ENCODE assay signal across 16 cellular contexts in genomic region chr16:70760221-70760620, GRCh38. TPM values are rescaled to one million over a fixed set of nuclear protein-coding genes. Genes with fewer than 3 reads are reported as not detected.
DNase-seq lines count a peak whose midpoint lies in the region; FAIRE-seq and TF ChIP-seq lines count a peak whose summit lies in the region.
"Had no signal": no experiment of that assay in that cellular context is flagged by ENCODE, and none has a peak within 500 bp of the region (broad histone marks: within the 10 kb centered on the region; RNA-seq: fewer than 3 reads in every experiment).

No MANE protein-coding gene starts in this region.

- POLR2A ChIA-PET in activated CD4-positive, alpha-beta memory T cell treated with anti-CD3 and anti-CD28 coated beads, Interleukin-2, amount 10 ng/mL, durations not matched to agents 7 days and 5 days (lab: Charles Lee) = interaction anchor here (0.9 kb wide), 1 partner anchor 23 kb away, joined by 3 read pairs; no protein-coding TSS in a partner anchor
- POLR2A ChIA-PET in activated CD4-positive, alpha-beta memory T cell treated with anti-CD3 and anti-CD28 coated beads for 36 hours (lab: Charles Lee) = no interaction called here

- H3K27ac Mint-ChIP-seq in activated CD4-positive, alpha-beta memory T cell treated with anti-CD3 and anti-CD28 coated beads, Interleukin-2, amount 10 ng/mL, durations not matched to agents 7 days and 5 days = peak overlapping the region; percentile 36
- no peak overlapping the region for H3K27ac Mint-ChIP-seq in activated CD4-positive, alpha-beta memory T cell treated with anti-CD3 and anti-CD28 coated beads for 36 hours
- peak overlapping the region; percentile 80 for H3K27ac Mint-ChIP-seq in type B pancreatic cell
- H3K27ac Mint-ChIP-seq in endothelial cell (ENCODE audit: unreplicated experiment) = no peak overlapping the region
- H3K27ac Mint-ChIP-seq: activated B cell treated with CpG ODN at 0.5 μM for 24 hours; natural killer cell treated with Interleukin-12 subunit alpha and Interleukin-12 subunit beta and Interleukin-15 and Interleukin-18, amount 100 ng/mL, for 72 hours had no signal

- H3K4me1 ChIP-seq in liver (ENCODE audit: control insufficient read depth in 4 of 4, insufficient read depth in 4 of 4, low read length in 3 of 4) = peaks cover 0 to 11% (median 5%) of the 10 kb centered on the region in 4 donors

- CTCF ChIA-PET in activated CD4-positive, alpha-beta memory T cell treated with anti-CD3 and anti-CD28 coated beads, Interleukin-2, amount 10 ng/mL, durations not matched to agents 7 days and 5 days (lab: Charles Lee) = interaction anchor here (4.0 kb wide), 1 partner anchor 11 kb away, joined by 28 read pairs; no protein-coding TSS in a partner anchor
- CTCF ChIA-PET in activated CD4-positive, alpha-beta memory T cell treated with anti-CD3 and anti-CD28 coated beads for 36 hours (lab: Charles Lee) = interaction anchor here (5.3 kb wide), 1 partner anchor 10 kb away, joined by 35 read pairs; no protein-coding TSS in a partner anchor

- intact Hi-C loops in activated CD4-positive, alpha-beta memory T cell treated with anti-CD3 and anti-CD28 coated beads for 36 hours (cut with micrococcal nuclease) = no loop called here

- H3K4me1 Mint-ChIP-seq in activated CD4-positive, alpha-beta memory T cell treated with anti-CD3 and anti-CD28 coated beads, Interleukin-2, amount 10 ng/mL, durations not matched to agents 7 days and 5 days = peaks cover 4% of the 10 kb centered on the region
- H3K4me1 Mint-ChIP-seq in activated CD4-positive, alpha-beta memory T cell treated with anti-CD3 and anti-CD28 coated beads for 36 hours (ENCODE audit: low read depth) = peaks cover 4% of the 10 kb centered on the region
- H3K4me1 Mint-ChIP-seq in type B pancreatic cell (ENCODE audit: unreplicated experiment) (peaks cover 18% of the 10 kb centered on the region), endothelial cell (ENCODE audit: unreplicated experiment) (no peaks in the 10 kb centered on the region)
- H3K4me1 Mint-ChIP-seq: activated B cell treated with CpG ODN at 0.5 μM for 24 hours had no signal

- DNase-seq in activated CD4-positive, alpha-beta memory T cell treated with anti-CD3 and anti-CD28 coated beads, Interleukin-2, amount 10 ng/mL, durations not matched to agents 7 days and 5 days = no peak
- DNase-seq in activated CD4-positive, alpha-beta memory T cell treated with anti-CD3 and anti-CD28 coated beads for 36 hours = no peak
- no peak for DNase-seq in type B pancreatic cell (ENCODE audit: extremely low spot score, unreplicated experiment)
- no peak for DNase-seq in endothelial cell (ENCODE audit: low spot score)
- DNase-seq in effector CD8-positive, alpha-beta T cell (lab: John Stamatoyannopoulos, UW) = no peak
- DNase-seq in GM12892 (ENCODE audit: insufficient read length) = no peak
- DNase-seq: activated B cell treated with CpG ODN at 0.5 μM for 24 hours; NK-92 treated with Interleukin-12 subunit alpha and Interleukin-12 subunit beta, amount 100 ng/mL, for 24 hours; sigmoid colon had no signal

- peak overlapping the region in 1 of 2 donors; percentile 45 for H3K9ac ChIP-seq in liver (ENCODE audit: low read depth in 1 of 2, low read length in 2 of 2)

- no peak for TF ChIP-seq POLR2A in GM12892 (IDR thresholded peaks at IDR 0.05; ENCODE audit: low read depth, low read length)

- no peak overlapping the region for H3K4me3 ChIP-seq in liver (ENCODE audit: low read depth in 1 of 3, low read length in 3 of 3)
- H3K4me3 ChIP-seq: sigmoid colon, thoracic aorta had no signal

- H3K27me3 Mint-ChIP-seq in activated CD4-positive, alpha-beta memory T cell treated with anti-CD3 and anti-CD28 coated beads, Interleukin-2, amount 10 ng/mL, durations not matched to agents 7 days and 5 days = no peaks in the 10 kb centered on the region
- no peaks in the 10 kb centered on the region for H3K27me3 Mint-ChIP-seq in activated CD4-positive, alpha-beta memory T cell treated with anti-CD3 and anti-CD28 coated beads for 36 hours
- H3K27me3 Mint-ChIP-seq in type B pancreatic cell (no peaks in the 10 kb centered on the region), endothelial cell (ENCODE audit: unreplicated experiment) (peaks cover 2% of the 10 kb centered on the region)
- H3K27me3 Mint-ChIP-seq: activated B cell treated with CpG ODN at 0.5 μM for 24 hours; natural killer cell treated with Interleukin-12 subunit alpha and Interleukin-12 subunit beta and Interleukin-15 and Interleukin-18, amount 100 ng/mL, for 72 hours had no signal

- TF ChIP-seq CTCF in liver (IDR thresholded peaks at IDR 0.05; ENCODE audit: low read depth, low read length, missing input control) (no peak), type B pancreatic cell (conservative IDR thresholded peaks at IDR 0.05) (no peak), endothelial cell (IDR thresholded peaks at IDR 0.05; ENCODE audit: unreplicated experiment) (no peak)

- no peaks in the 10 kb centered on the region for H3K27me3 ChIP-seq in liver (ENCODE audit: control insufficient read depth in 4 of 4, insufficient read depth in 4 of 4, low read length in 3 of 4)
- H3K27me3 ChIP-seq: sigmoid colon had no signal

- H3K36me3 Mint-ChIP-seq in activated CD4-positive, alpha-beta memory T cell treated with anti-CD3 and anti-CD28 coated beads, Interleukin-2, amount 10 ng/mL, durations not matched to agents 7 days and 5 days (ENCODE audit: low read depth) = peaks cover 12% of the 10 kb centered on the region
- H3K36me3 Mint-ChIP-seq in activated CD4-positive, alpha-beta memory T cell treated with anti-CD3 and anti-CD28 coated beads for 36 hours = peaks cover 13% of the 10 kb centered on the region
- H3K36me3 Mint-ChIP-seq in type B pancreatic cell (peaks cover 13% of the 10 kb centered on the region), endothelial cell (ENCODE audit: low read depth, unreplicated experiment) (peaks cover 27% of the 10 kb centered on the region)
- H3K36me3 Mint-ChIP-seq: natural killer cell treated with Interleukin-12 subunit alpha and Interleukin-12 subunit beta and Interleukin-15 and Interleukin-18, amount 100 ng/mL, for 72 hours had no signal

- no peak for TF ChIP-seq RAD21 in liver (IDR thresholded peaks at IDR 0.05)

- FAIRE-seq in GM12892 (lab: Jason Lieb, UNC) = no peak
- FAIRE-seq: A204.1, endometrium had no signal

- 77% methylated on average over 3 of the region's 3 CpGs for whole genome bisulfite sequencing in liver

- H3K27ac ChIP-seq in angular gyrus (ENCODE audit: low read depth, low read length) (peak overlapping the region; percentile 54), liver (ENCODE audit: low read depth in 1 of 2, low read length in 2 of 2) (peak overlapping the region; percentile 74 to 76)
- H3K27ac ChIP-seq: thoracic aorta had no signal

- peaks cover 2 to 15% (median 5%) of the 10 kb centered on the region in 4 donors for H3K36me3 ChIP-seq in liver (ENCODE audit: control insufficient read depth in 4 of 4, insufficient read depth in 3 of 4, low read depth in 1 of 4, low read length in 3 of 4)

- H3K4me3 Mint-ChIP-seq in activated CD4-positive, alpha-beta memory T cell treated with anti-CD3 and anti-CD28 coated beads, Interleukin-2, amount 10 ng/mL, durations not matched to agents 7 days and 5 days = no peak overlapping the region
- H3K4me3 Mint-ChIP-seq in activated CD4-positive, alpha-beta memory T cell treated with anti-CD3 and anti-CD28 coated beads for 36 hours = no peak overlapping the region
- no peak overlapping the region for H3K4me3 Mint-ChIP-seq in type B pancreatic cell
- no peak overlapping the region for H3K4me3 Mint-ChIP-seq in endothelial cell (ENCODE audit: unreplicated experiment)
- H3K4me3 Mint-ChIP-seq: activated B cell treated with CpG ODN at 0.5 μM for 24 hours; activated T-helper 1 cell treated with anti-CD3 and anti-CD28 coated beads, Interleukin-12 subunit alpha, Interleukin-12 subunit beta, Interleukin-2, Interleukin-4 antibody, amounts not matched to agents 30 ng/mL and 10 ng/mL and 1 ng/mL, durations not matched to agents 14 hours and 24 hours and 36 hours; natural killer cell treated with Interleukin-12 subunit alpha and Interleukin-12 subunit beta and Interleukin-15 and Interleukin-18, amount 100 ng/mL, for 72 hours had no signal

- H3K9me3 ChIP-seq in liver (ENCODE audit: control insufficient read depth in 4 of 4, low read length in 3 of 4) = no peaks in the 10 kb centered on the region
- H3K9me3 ChIP-seq: sigmoid colon, thoracic aorta had no signal

- H3K9me3 Mint-ChIP-seq in activated CD4-positive, alpha-beta memory T cell treated with anti-CD3 and anti-CD28 coated beads, Interleukin-2, amount 10 ng/mL, durations not matched to agents 7 days and 5 days = no peaks in the 10 kb centered on the region
- no peaks in the 10 kb centered on the region for H3K9me3 Mint-ChIP-seq in activated CD4-positive, alpha-beta memory T cell treated with anti-CD3 and anti-CD28 coated beads for 36 hours
- H3K9me3 Mint-ChIP-seq in type B pancreatic cell (no peaks in the 10 kb centered on the region), endothelial cell (ENCODE audit: unreplicated experiment) (no peaks in the 10 kb centered on the region)
- H3K9me3 Mint-ChIP-seq: activated B cell treated with CpG ODN at 0.5 μM for 24 hours; activated T-helper 1 cell treated with anti-CD3 and anti-CD28 coated beads, Interleukin-12 subunit alpha, Interleukin-12 subunit beta, Interleukin-2, Interleukin-4 antibody, amounts not matched to agents 30 ng/mL and 10 ng/mL and 1 ng/mL, durations not matched to agents 14 hours and 24 hours and 36 hours; natural killer cell treated with Interleukin-12 subunit alpha and Interleukin-12 subunit beta and Interleukin-15 and Interleukin-18, amount 100 ng/mL, for 72 hours had no signal

TF ChIP-seq in liver, 16 proteins besides CTCF, POLR2A, EP300 and RAD21 (continues in another document):
- TF ChIP-seq HNF4A (conservative IDR thresholded peaks at IDR 0.05) = no peak

RNA-seq across cellular contexts. Expression of gene VAC14, which starts 40.7 kb away (rescaled TPM):
- total RNA-seq in activated CD4-positive, alpha-beta memory T cell treated with anti-CD3 and anti-CD28 coated beads, Interleukin-2, amount 10 ng/mL, durations not matched to agents 7 days and 5 days = 10 to 100 TPM; 26.7 to 28.0 TPM
- total RNA-seq in activated CD4-positive, alpha-beta memory T cell treated with anti-CD3 and anti-CD28 coated beads for 36 hours = 10 to 100 TPM; 22.2 to 25.0 TPM
- total RNA-seq in liver = 10 to 100 TPM; 17.7 to 23.3 TPM
- polyA plus RNA-seq in liver = 10 to 100 TPM; 16.7 to 29.8 TPM
- total RNA-seq in type B pancreatic cell (ENCODE audit: low replicate concordance) = 38.3 and 39.5 TPM in 2 replicates
- total RNA-seq in endothelial cell (ENCODE audit: unreplicated experiment) = 35.6 TPM
- 13.3 TPM for polyA plus RNA-seq in GM12892 (2012; ENCODE audit: missing spikeins)

Comparison
In these comparisons a context has a peak if more than half of its experiments do, and no peak if none do; other contexts are left out.
1. H3K27ac Mint-ChIP-seq: peak in activated CD4-positive, alpha-beta memory T cell treated with anti-CD3 and anti-CD28 coated beads, Interleukin-2, amount 10 ng/mL, durations not matched to agents 7 days and 5 days (single experiment) and type B pancreatic cell (single experiment); none in activated CD4-positive, alpha-beta memory T cell treated with anti-CD3 and anti-CD28 coated beads for 36 hours (single experiment) and endothelial cell (single experiment).